In the genomic region with DNA sequence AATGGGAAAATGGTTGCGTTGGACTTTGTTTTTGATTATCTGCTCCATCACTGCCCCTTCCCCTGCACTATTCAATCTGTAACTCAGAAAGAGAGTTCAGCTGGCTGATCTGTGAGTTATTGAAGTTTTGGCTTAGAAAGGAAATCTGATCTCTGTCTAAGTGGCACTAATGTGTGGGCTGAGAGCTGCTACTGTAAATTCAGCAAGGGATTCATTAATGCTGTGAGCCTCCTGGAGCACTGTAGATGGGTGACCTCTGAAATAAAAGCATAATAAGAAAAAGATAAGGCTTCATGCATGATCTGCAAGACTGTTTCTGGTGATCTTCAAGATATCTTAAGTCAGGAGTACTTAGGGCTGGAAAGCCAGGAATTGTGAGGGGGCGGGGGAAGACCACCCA, we compare ENCODE assay signal across 15 cellular contexts.
"Had no signal": no experiment of that assay in that cellular context is flagged by ENCODE, and none has a peak within 500 bp of the region (broad histone marks: within the 10 kb centered on the region; RNA-seq: fewer than 3 reads in every experiment).

No MANE protein-coding gene starts in this region.

- H3K9me3 ChIP-seq: gastroesophageal sphincter, sigmoid colon, stomach had no signal

- H3K27me3 ChIP-seq: sigmoid colon had no signal

- H3K4me1 ChIP-seq: gastroesophageal sphincter, sigmoid colon, stomach had no signal

- DNase-seq: activated CD4-positive, alpha-beta memory T cell treated with anti-CD3 and anti-CD28 coated beads for 36 hours; activated CD4-positive, alpha-beta T cell treated with anti-CD3 and anti-CD28 coated beads for 36 hours; activated gamma-delta T cell treated with Interleukin-2 at 50 U/mL for 16 hours; activated T-cell treated with anti-CD3 and anti-CD28 coated beads for 4 hours; cerebellar nuclear complex; effector CD8-positive, alpha-beta T cell; immature natural killer cell; mesenchymal stem cell; naive thymus-derived CD4-positive, alpha-beta T cell; posterior cingulate gyrus; sigmoid colon; stimulated activated CD4-positive, alpha-beta T cell treated with anti-CD3 and anti-CD28 coated beads, Interleukin-4, amount 100 ng/mL, for 24 hours; stomach; trophoblast cell had no signal

- H3K4me3 ChIP-seq: gastroesophageal sphincter, sigmoid colon, stomach had no signal

- H3K27ac ChIP-seq: gastroesophageal sphincter, sigmoid colon, stomach had no signal

- H3K36me3 ChIP-seq: gastroesophageal sphincter, sigmoid colon, stomach had no signal
